ENCODE assay signal across 28 cellular contexts in the genomic region with DNA sequence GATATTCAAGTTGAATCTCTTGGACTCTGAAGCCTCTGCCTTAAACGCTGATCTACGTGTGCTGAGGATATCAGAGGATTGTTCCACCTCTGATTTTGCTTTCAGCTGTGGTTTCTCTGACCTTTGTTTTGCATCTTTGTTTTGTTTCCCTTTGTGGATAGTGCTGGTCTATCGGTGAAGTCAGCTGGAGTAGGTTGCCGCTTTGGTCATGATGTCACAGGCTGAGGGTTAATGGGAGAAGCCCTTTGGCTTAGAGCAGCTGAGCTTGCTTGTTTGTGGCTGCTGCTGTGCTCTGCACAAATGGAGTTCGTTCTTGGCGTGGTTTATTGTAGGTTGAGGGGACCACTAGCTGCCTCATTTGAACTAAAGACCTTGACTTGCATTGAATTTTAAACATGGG.
DNase-seq lines count a peak whose midpoint lies in the region; ATAC-seq and TF ChIP-seq lines count a peak whose summit lies in the region.
"Had no signal": no experiment of that assay in that cellular context is flagged by ENCODE, and none has a peak within 500 bp of the region (broad histone marks: within the 10 kb centered on the region; RNA-seq: fewer than 3 reads in every experiment).

No MANE protein-coding gene starts in this region.

- H3K9me3 Mint-ChIP-seq in brain, result peaks cover 0 to 4% (median 0%) of the 10 kb centered on the region in 5 experiments
- no peaks in the 10 kb centered on the region for H3K9me3 Mint-ChIP-seq in activated T-cell treated with anti-CD3 and anti-CD28 coated beads, Interleukin-2, amount 50 U/mL, for 24 hours
- H3K9me3 Mint-ChIP-seq: activated CD4-positive, alpha-beta T cell treated with anti-CD3 and anti-CD28 coated beads, Interleukin-2, amount 10 ng/mL, durations not matched to agents 7 days and 5 days; activated naive CD8-positive, alpha-beta T cell treated with anti-CD3 and anti-CD28 coated beads, Interleukin-2, amount 10 ng/mL, durations not matched to agents 7 days and 5 days; CD4-positive, alpha-beta T cell had no signal

- peak overlapping the region; percentile 65 to 88 (median 77) for H3K27ac Mint-ChIP-seq in brain
- H3K27ac Mint-ChIP-seq in activated T-cell treated with anti-CD3 and anti-CD28 coated beads, Interleukin-2, amount 50 U/mL, for 24 hours, result no peak overlapping the region
- H3K27ac Mint-ChIP-seq: activated CD4-positive, alpha-beta T cell treated with anti-CD3 and anti-CD28 coated beads, Interleukin-2, amount 10 ng/mL, durations not matched to agents 7 days and 5 days; activated naive CD8-positive, alpha-beta T cell treated with anti-CD3 and anti-CD28 coated beads, Interleukin-2, amount 10 ng/mL, durations not matched to agents 7 days and 5 days; CD4-positive, alpha-beta T cell; natural killer cell treated with Interleukin-12 subunit alpha and Interleukin-12 subunit beta and Interleukin-15 and Interleukin-18, amount 100 ng/mL, for 72 hours had no signal

- ATAC-seq in Right ventricle myocardium inferior (no peak), HG02623 (IDR thresholded peaks at IDR 0.05; ENCODE audit: unreplicated experiment) (no peak), GM21619 (IDR thresholded peaks at IDR 0.05; ENCODE audit: unreplicated experiment) (no peak)
- ATAC-seq: natural killer cell treated with Interleukin-12 subunit alpha and Interleukin-12 subunit beta and Interleukin-15 and Interleukin-18, amount 100 ng/mL, for 72 hours; stimulated activated naive CD8-positive, alpha-beta T cell treated with anti-CD3 and anti-CD28 coated beads, Interleukin-15, Interleukin-2, amounts not matched to agents 100 U/mL and 50 U/mL, for 24 hours had no signal

- H3K27me3 Mint-ChIP-seq in brain, result no peaks in the 10 kb centered on the region
- no peaks in the 10 kb centered on the region for H3K27me3 Mint-ChIP-seq in activated T-cell treated with anti-CD3 and anti-CD28 coated beads, Interleukin-2, amount 50 U/mL, for 24 hours
- H3K27me3 Mint-ChIP-seq: activated CD4-positive, alpha-beta T cell treated with anti-CD3 and anti-CD28 coated beads, Interleukin-2, amount 10 ng/mL, durations not matched to agents 7 days and 5 days; activated naive CD8-positive, alpha-beta T cell treated with anti-CD3 and anti-CD28 coated beads, Interleukin-2, amount 10 ng/mL, durations not matched to agents 7 days and 5 days; CD4-positive, alpha-beta T cell; natural killer cell treated with Interleukin-12 subunit alpha and Interleukin-12 subunit beta and Interleukin-15 and Interleukin-18, amount 100 ng/mL, for 72 hours had no signal

- peaks cover 6% of the 10 kb centered on the region for H3K36me3 Mint-ChIP-seq in brain
- no peaks in the 10 kb centered on the region for H3K36me3 Mint-ChIP-seq in activated T-cell treated with anti-CD3 and anti-CD28 coated beads, Interleukin-2, amount 50 U/mL, for 24 hours (ENCODE audit: low read depth)
- H3K36me3 Mint-ChIP-seq: activated naive CD8-positive, alpha-beta T cell treated with anti-CD3 and anti-CD28 coated beads, Interleukin-2, amount 10 ng/mL, durations not matched to agents 7 days and 5 days; natural killer cell treated with Interleukin-12 subunit alpha and Interleukin-12 subunit beta and Interleukin-15 and Interleukin-18, amount 100 ng/mL, for 72 hours had no signal

- H3K27ac ChIP-seq in left ventricle myocardium inferior (replicated peaks) (peak overlapping the region; percentile 41), tibial artery (no peak overlapping the region)
- H3K27ac ChIP-seq: ascending aorta, esophagus squamous epithelium, GM23248, SJCRH30, thoracic aorta, uterus, WERI-Rb-1 had no signal

- H3K9me3 ChIP-seq in left ventricle myocardium inferior (replicated peaks) (no peaks in the 10 kb centered on the region), tibial artery (no peaks in the 10 kb centered on the region)
- H3K9me3 ChIP-seq: ascending aorta, esophagus squamous epithelium, heart left ventricle, SJCRH30, thoracic aorta, uterus had no signal

- peaks cover 37% of the 10 kb centered on the region for H3K4me1 ChIP-seq in left ventricle myocardium inferior
- peaks cover 0 to 4% (median 0%) of the 10 kb centered on the region in 4 donors for H3K4me1 ChIP-seq in tibial artery
- H3K4me1 ChIP-seq: SJCRH30, uterus had no signal

- H3K4me1 Mint-ChIP-seq in brain, result peaks cover 83% of the 10 kb centered on the region
- H3K4me1 Mint-ChIP-seq in activated T-cell treated with anti-CD3 and anti-CD28 coated beads, Interleukin-2, amount 50 U/mL, for 24 hours (ENCODE audit: low read depth), result no peaks in the 10 kb centered on the region
- H3K4me1 Mint-ChIP-seq: activated CD4-positive, alpha-beta T cell treated with anti-CD3 and anti-CD28 coated beads, Interleukin-2, amount 10 ng/mL, durations not matched to agents 7 days and 5 days; activated naive CD8-positive, alpha-beta T cell treated with anti-CD3 and anti-CD28 coated beads, Interleukin-2, amount 10 ng/mL, durations not matched to agents 7 days and 5 days had no signal

- TF ChIP-seq CTCF in left ventricle myocardium inferior (IDR thresholded peaks at IDR 0.05; ENCODE audit: borderline replicate concordance) (no peak), brain (conservative IDR thresholded peaks at IDR 0.05) (no peak), tibial artery (IDR thresholded peaks at IDR 0.05) (no peak)

- no peaks in the 10 kb centered on the region for H3K36me3 ChIP-seq in left ventricle myocardium inferior
- no peaks in the 10 kb centered on the region for H3K36me3 ChIP-seq in tibial artery
- H3K36me3 ChIP-seq: ascending aorta, esophagus squamous epithelium, heart left ventricle, SJCRH30, thoracic aorta, uterus, WERI-Rb-1 had no signal

- peak overlapping the region in 4 of 5 experiments; percentile 42 to 63 (median 52) for H3K4me3 Mint-ChIP-seq in brain
- H3K4me3 Mint-ChIP-seq in activated T-cell treated with anti-CD3 and anti-CD28 coated beads, Interleukin-2, amount 50 U/mL, for 24 hours, result no peak overlapping the region
- H3K4me3 Mint-ChIP-seq: activated CD4-positive, alpha-beta T cell treated with anti-CD3 and anti-CD28 coated beads, Interleukin-2, amount 10 ng/mL, durations not matched to agents 7 days and 5 days; activated naive CD8-positive, alpha-beta T cell treated with anti-CD3 and anti-CD28 coated beads, Interleukin-2, amount 10 ng/mL, durations not matched to agents 7 days and 5 days; CD4-positive, alpha-beta T cell; natural killer cell treated with Interleukin-12 subunit alpha and Interleukin-12 subunit beta and Interleukin-15 and Interleukin-18, amount 100 ng/mL, for 72 hours had no signal

- no peak for DNase-seq in left ventricle myocardium inferior
- DNase-seq in Right ventricle myocardium inferior (ENCODE audit: missing footprints), result no peak
- DNase-seq in myocyte (ENCODE audit: low read depth), result peak; percentile 71
- DNase-seq in activated T-cell treated with anti-CD3 and anti-CD28 coated beads, Interleukin-2, amount 50 U/mL, for 24 hours, result no peak
- DNase-seq in tibial artery, result no peak
- DNase-seq: activated CD4-positive, alpha-beta T cell treated with anti-CD3 and anti-CD28 coated beads, Interleukin-2, amount 10 ng/mL, durations not matched to agents 7 days and 5 days; activated gamma-delta T cell treated with Interleukin-2 at 50 U/mL for 16 hours; activated naive CD8-positive, alpha-beta T cell treated with anti-CD3 and anti-CD28 coated beads, Interleukin-2, amount 10 ng/mL, durations not matched to agents 7 days and 5 days; CD4-positive, alpha-beta T cell; esophagus squamous epithelium; foreskin melanocyte; GM23248; kidney; NCI-H1048; NCI-H187; SJCRH30; stimulated activated CD4-positive, alpha-beta T cell treated with anti-CD3 and anti-CD28 coated beads, Interleukin-1b, Interleukin-23, amount 100 ng/mL, for 48 hours; stimulated activated naive CD8-positive, alpha-beta T cell treated with anti-CD3 and anti-CD28 coated beads, Interleukin-15, Interleukin-2, amounts not matched to agents 100 U/mL and 50 U/mL, for 24 hours; T1000; uterus; WERI-Rb-1 had no signal

- intact Hi-C loops in left ventricle myocardium inferior (cut with micrococcal nuclease), result no loop called here
- intact Hi-C loops in Right ventricle myocardium inferior (cut with DNase I), result no loop called here
- intact Hi-C loops in tibial artery (cut with DNase I; ENCODE audit: low total_unique reads), result no loop called here

- H3K4me3 ChIP-seq in left ventricle myocardium inferior (no peak overlapping the region), tibial artery (no peak overlapping the region)
- H3K4me3 ChIP-seq: ascending aorta, esophagus squamous epithelium, GM23248, heart left ventricle, SJCRH30, thoracic aorta, uterus had no signal

- no peaks in the 10 kb centered on the region for H3K27me3 ChIP-seq in left ventricle myocardium inferior (ENCODE audit: low read depth)
- no peaks in the 10 kb centered on the region for H3K27me3 ChIP-seq in tibial artery
- H3K27me3 ChIP-seq: ascending aorta, esophagus squamous epithelium, heart left ventricle, SJCRH30, uterus had no signal
